Comparison of ENCODE assay signal across 18 cellular contexts in the genomic region with DNA sequence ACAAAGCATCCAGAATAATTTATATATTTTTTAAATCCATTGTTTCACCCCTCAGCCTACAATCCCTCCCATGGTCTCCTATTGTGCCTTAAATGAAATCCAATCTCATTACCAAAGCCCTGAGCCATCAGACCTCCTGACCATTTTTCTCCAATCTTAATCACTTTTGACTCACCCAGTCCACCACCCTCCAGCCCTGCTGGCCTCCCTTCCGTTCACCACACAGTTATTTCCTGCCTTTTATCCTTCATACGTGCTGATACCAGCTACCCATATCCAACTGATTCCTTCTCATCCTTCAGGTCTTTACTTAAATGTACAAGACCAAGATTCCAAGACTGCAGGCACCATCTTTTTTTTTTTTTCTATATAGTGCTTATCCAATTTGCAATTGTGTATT.
DNase-seq lines count a peak whose midpoint lies in the region; ATAC-seq and TF ChIP-seq lines count a peak whose summit lies in the region.
"Had no signal": no experiment of that assay in that cellular context is flagged by ENCODE, and none has a peak within 500 bp of the region (broad histone marks: within the 10 kb centered on the region; RNA-seq: fewer than 3 reads in every experiment).

No MANE protein-coding gene starts in this region.

- H3K27ac Mint-ChIP-seq in WTC11, result peak overlapping the region; percentile 95
- H3K27ac Mint-ChIP-seq: CD8-positive, alpha-beta T cell had no signal

- H3K4me3 ChIP-seq in BE2C (ENCODE audit: low read depth, low read length), result no peak overlapping the region
- H3K4me3 ChIP-seq: BLaER1 treated with 17β-estradiol and CSF1 and Interleukin-3, amounts not matched to agents 10 nM and 100 nM; HAP-1 had no signal

- H3K4me1 Mint-ChIP-seq in WTC11, result peaks cover 51% of the 10 kb centered on the region

- POLR2A ChIA-PET in WTC11 (lab: Charles Lee), result no interaction called here

- H3K9me3 Mint-ChIP-seq in WTC11, result peaks cover 3% of the 10 kb centered on the region; the same call in 1 of the 2 replicates
- H3K9me3 Mint-ChIP-seq: CD8-positive, alpha-beta T cell had no signal

- no peak overlapping the region for H3K4me3 Mint-ChIP-seq in WTC11
- H3K4me3 Mint-ChIP-seq: CD8-positive, alpha-beta T cell had no signal

- H3K27me3 Mint-ChIP-seq in WTC11 (ENCODE audit: low read depth), result no peaks in the 10 kb centered on the region

- DNase-seq in HK-2 (ENCODE audit: unreplicated experiment) (peak; percentile 11), WTC11 (ENCODE audit: low spot score) (no peak), islet precursor cell (peak; percentile 55), BE2C (no peak), NCI-H2227 treated with DMSO at 0.1 percent for 48 hours (lab: John Stamatoyannopoulos, UW) (no peak)
- DNase-seq: CD8-positive, alpha-beta T cell; DMS53; KBM-7; MV-4-11; NCI-H1694 treated with DMSO at 0.1 percent for 48 hours; NCI-H345; NCI-H524 treated with DMSO at 0.1 percent for 48 hours; PC-3 had no signal

- no peaks in the 10 kb centered on the region for H3K27me3 ChIP-seq in BE2C
- H3K27me3 ChIP-seq: BLaER1 treated with 17β-estradiol and CSF1 and Interleukin-3, amounts not matched to agents 10 nM and 100 nM had no signal

- H3K4me1 ChIP-seq in BE2C, result no peaks in the 10 kb centered on the region

- H3K9me3 ChIP-seq in BE2C, result no peaks in the 10 kb centered on the region
- H3K9me3 ChIP-seq: HAP-1 had no signal

- no peaks in the 10 kb centered on the region for H3K36me3 Mint-ChIP-seq in WTC11
- H3K36me3 Mint-ChIP-seq: CD8-positive, alpha-beta T cell had no signal

- TF ChIP-seq CTCF in WTC11 (IDR thresholded peaks at IDR 0.05) (no peak), BE2C (IDR thresholded peaks at IDR 0.05; ENCODE audit: low read depth, low read length) (no peak)

- no peak for ATAC-seq in WTC11
- no peak for ATAC-seq in HG03565 (IDR thresholded peaks at IDR 0.05; ENCODE audit: unreplicated experiment)
- ATAC-seq in GM18505 (IDR thresholded peaks at IDR 0.05; ENCODE audit: unreplicated experiment), result no peak
- ATAC-seq: CD8-positive, alpha-beta T cell; HepG2; PC-3 had no signal

- TF ChIP-seq POLR2A in GM18505 (IDR thresholded peaks at IDR 0.05; ENCODE audit: borderline replicate concordance, extremely low read depth, insufficient read depth, insufficient read length), result no peak

- no peaks in the 10 kb centered on the region for H3K36me3 ChIP-seq in BE2C
- H3K36me3 ChIP-seq: BLaER1 treated with 17β-estradiol and CSF1 and Interleukin-3, amounts not matched to agents 10 nM and 100 nM; HAP-1 had no signal

- CTCF ChIA-PET in WTC11 (lab: Charles Lee), result no interaction called here

TF ChIP-seq in WTC11, 78 proteins besides CTCF, POLR2A, EP300 and RAD21:
- TF ChIP-seq OVOL2 (CRISPR knock-in tag; IDR thresholded peaks at IDR 0.05; ENCODE audit: borderline replicate concordance), result no peak
- TF ChIP-seq, protein P1, sequence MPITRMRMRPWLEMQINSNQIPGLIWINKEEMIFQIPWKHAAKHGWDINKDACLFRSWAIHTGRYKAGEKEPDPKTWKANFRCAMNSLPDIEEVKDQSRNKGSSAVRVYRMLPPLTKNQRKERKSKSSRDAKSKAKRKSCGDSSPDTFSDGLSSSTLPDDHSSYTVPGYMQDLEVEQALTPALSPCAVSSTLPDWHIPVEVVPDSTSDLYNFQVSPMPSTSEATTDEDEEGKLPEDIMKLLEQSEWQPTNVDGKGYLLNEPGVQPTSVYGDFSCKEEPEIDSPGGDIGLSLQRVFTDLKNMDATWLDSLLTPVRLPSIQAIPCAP (CRISPR knock-in tag; IDR thresholded peaks at IDR 0.05), result no peak
- TF ChIP-seq, protein P2, sequence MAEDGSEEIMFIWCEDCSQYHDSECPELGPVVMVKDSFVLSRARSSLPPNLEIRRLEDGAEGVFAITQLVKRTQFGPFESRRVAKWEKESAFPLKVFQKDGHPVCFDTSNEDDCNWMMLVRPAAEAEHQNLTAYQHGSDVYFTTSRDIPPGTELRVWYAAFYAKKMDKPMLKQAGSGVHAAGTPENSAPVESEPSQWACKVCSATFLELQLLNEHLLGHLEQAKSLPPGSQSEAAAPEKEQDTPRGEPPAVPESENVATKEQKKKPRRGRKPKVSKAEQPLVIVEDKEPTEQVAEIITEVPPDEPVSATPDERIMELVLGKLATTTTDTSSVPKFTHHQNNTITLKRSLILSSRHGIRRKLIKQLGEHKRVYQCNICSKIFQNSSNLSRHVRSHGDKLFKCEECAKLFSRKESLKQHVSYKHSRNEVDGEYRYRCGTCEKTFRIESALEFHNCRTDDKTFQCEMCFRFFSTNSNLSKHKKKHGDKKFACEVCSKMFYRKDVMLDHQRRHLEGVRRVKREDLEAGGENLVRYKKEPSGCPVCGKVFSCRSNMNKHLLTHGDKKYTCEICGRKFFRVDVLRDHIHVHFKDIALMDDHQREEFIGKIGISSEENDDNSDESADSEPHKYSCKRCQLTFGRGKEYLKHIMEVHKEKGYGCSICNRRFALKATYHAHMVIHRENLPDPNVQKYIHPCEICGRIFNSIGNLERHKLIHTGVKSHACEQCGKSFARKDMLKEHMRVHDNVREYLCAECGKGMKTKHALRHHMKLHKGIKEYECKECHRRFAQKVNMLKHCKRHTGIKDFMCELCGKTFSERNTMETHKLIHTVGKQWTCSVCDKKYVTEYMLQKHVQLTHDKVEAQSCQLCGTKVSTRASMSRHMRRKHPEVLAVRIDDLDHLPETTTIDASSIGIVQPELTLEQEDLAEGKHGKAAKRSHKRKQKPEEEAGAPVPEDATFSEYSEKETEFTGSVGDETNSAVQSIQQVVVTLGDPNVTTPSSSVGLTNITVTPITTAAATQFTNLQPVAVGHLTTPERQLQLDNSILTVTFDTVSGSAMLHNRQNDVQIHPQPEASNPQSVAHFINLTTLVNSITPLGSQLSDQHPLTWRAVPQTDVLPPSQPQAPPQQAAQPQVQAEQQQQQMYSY (CRISPR knock-in tag; IDR thresholded peaks at IDR 0.05), result no peak
- no peak for TF ChIP-seq CREM (CRISPR knock-in tag; IDR thresholded peaks at IDR 0.05)
- TF ChIP-seq, protein P3, sequence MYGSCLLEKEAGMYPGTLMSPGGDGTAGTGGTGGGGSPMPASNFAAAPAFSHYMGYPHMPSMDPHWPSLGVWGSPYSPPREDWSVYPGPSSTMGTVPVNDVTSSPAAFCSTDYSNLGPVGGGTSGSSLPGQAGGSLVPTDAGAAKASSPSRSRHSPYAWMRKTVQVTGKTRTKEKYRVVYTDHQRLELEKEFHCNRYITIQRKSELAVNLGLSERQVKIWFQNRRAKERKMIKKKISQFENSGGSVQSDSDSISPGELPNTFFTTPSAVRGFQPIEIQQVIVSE (CRISPR knock-in tag; IDR thresholded peaks at IDR 0.05; ENCODE audit: borderline replicate concordance), result no peak
- no peak for TF ChIP-seq NFE2L1 (CRISPR knock-in tag; IDR thresholded peaks at IDR 0.05)
- no peak for TF ChIP-seq ZNF317 (CRISPR knock-in tag; IDR thresholded peaks at IDR 0.05; ENCODE audit: borderline replicate concordance, low read depth)
- no peak for TF ChIP-seq FOXJ3 (CRISPR knock-in tag; IDR thresholded peaks at IDR 0.05; ENCODE audit: borderline replicate concordance)

Comparison
In these comparisons a context has a peak if more than half of its experiments do, and no peak if none do; other contexts are left out.
1. DNase-seq: peak in HK-2 (single experiment) and islet precursor cell (single experiment); none in WTC11 (single experiment), BE2C (single experiment) and NCI-H2227 treated with DMSO at 0.1 percent for 48 hours (single experiment).